In genomic region chr20:31663838-31664695, GRCh38 we compare ENCODE assay signal across 1 cellular context.
TF ChIP-seq lines count a peak whose summit lies in the region.

No MANE protein-coding gene starts in this region.

TF ChIP-seq in HepG2, 621 proteins besides CTCF, POLR2A, EP300 and RAD21 (continued from another document and continues in another):
- TF ChIP-seq ZNF281 (CRISPR knock-in tag; IDR thresholded peaks at IDR 0.05; ENCODE audit: borderline replicate concordance) (peak; percentile 98), KDM5A (IDR thresholded peaks at IDR 0.05; ENCODE audit: borderline replicate concordance, low read length) (peak; percentile 30; the same call in 1 of the 2 replicates), HOXD1 (CRISPR knock-in tag; IDR thresholded peaks at IDR 0.05) (peak; percentile 34; the same call in 1 of the 2 replicates), ZNF543 (CRISPR knock-in tag; IDR thresholded peaks at IDR 0.05) (no peak; the same call in none of the 2 replicates), RFX1 (IDR thresholded peaks at IDR 0.05) (no peak), MEIS1 (CRISPR knock-in tag; IDR thresholded peaks at IDR 0.05; ENCODE audit: borderline replicate concordance) (0 out of 2 replicates have a peak, but pooled peaks have one; percentile 34), FOXP1 (IDR thresholded peaks at IDR 0.05) (no peak), FOXP1 (CRISPR knock-in tag; IDR thresholded peaks at IDR 0.05) (peak; percentile 71; the same call in 1 of the 2 replicates), ZBTB2 (CRISPR knock-in tag; IDR thresholded peaks at IDR 0.05; ENCODE audit: low read depth) (0 out of 2 replicates have a peak, but pooled peaks have one; percentile 22), SMC3 (IDR thresholded peaks at IDR 0.05; ENCODE audit: low read length) (peak; percentile 21; the same call in 1 of the 2 replicates), ZBTB42 (CRISPR knock-in tag; IDR thresholded peaks at IDR 0.05) (0 out of 2 replicates have a peak, but pooled peaks have one; percentile 30), ATF4 (CRISPR knock-in tag; IDR thresholded peaks at IDR 0.05) (peak in 1 of 2 experiments; percentile 64; a peak in 2 of 4 replicates), CC2D1A (CRISPR knock-in tag; IDR thresholded peaks at IDR 0.05) (no peak), TBX2 (CRISPR knock-in tag; IDR thresholded peaks at IDR 0.05; ENCODE audit: borderline replicate concordance) (peak; percentile 98), ZEB1 (IDR thresholded peaks at IDR 0.05; ENCODE audit: insufficient replicate concordance, low read depth) (peak; percentile 76), ZNF431 (CRISPR knock-in tag; IDR thresholded peaks at IDR 0.05; ENCODE audit: borderline replicate concordance, low read depth) (peak; percentile 75; the same call in 1 of the 2 replicates), PLSCR1 (CRISPR knock-in tag; IDR thresholded peaks at IDR 0.05; ENCODE audit: borderline replicate concordance) (no peak; the same call in 1 of the 2 replicates), ZSCAN22 (CRISPR knock-in tag; IDR thresholded peaks at IDR 0.05) (peak; percentile 57; the same call in 1 of the 2 replicates), HNF4A (CRISPR knock-in tag; IDR thresholded peaks at IDR 0.05) (peak; percentile 88), PHF8 (CRISPR knock-in tag; IDR thresholded peaks at IDR 0.05) (0 out of 2 replicates have a peak, but pooled peaks have one; percentile 23), SIX1 (CRISPR knock-in tag; IDR thresholded peaks at IDR 0.05; ENCODE audit: borderline replicate concordance) (peak; percentile 51; the same call in 1 of the 2 replicates), USF2 (IDR thresholded peaks at IDR 0.05; ENCODE audit: low read depth, low read length) (no peak), USF2 (CRISPR knock-in tag; IDR thresholded peaks at IDR 0.05; ENCODE audit: borderline replicate concordance) (no peak; the same call in 1 of the 2 replicates), TP53 (CRISPR knock-in tag; conservative IDR thresholded peaks at IDR 0.05) (0 out of 2 replicates have a peak, but pooled peaks have one; percentile 16), ZNF614 (CRISPR knock-in tag; IDR thresholded peaks at IDR 0.05; ENCODE audit: borderline replicate concordance) (peak; percentile 53), KIAA2018 (CRISPR knock-in tag; IDR thresholded peaks at IDR 0.05; ENCODE audit: borderline replicate concordance) (peak; percentile 69; the same call in 1 of the 2 replicates), SP4 (CRISPR knock-in tag; IDR thresholded peaks at IDR 0.05) (no peak), CENPT (CRISPR knock-in tag; IDR thresholded peaks at IDR 0.05; ENCODE audit: low read depth) (no peak), ARID3A (IDR thresholded peaks at IDR 0.05; ENCODE audit: low read depth, low read length) (0 out of 2 replicates have a peak, but pooled peaks have one; percentile 15), SAFB2 (CRISPR knock-in tag; IDR thresholded peaks at IDR 0.05; ENCODE audit: borderline replicate concordance, low read depth) (peak; percentile 57; the same call in 1 of the 2 replicates), REPIN1 (CRISPR knock-in tag; IDR thresholded peaks at IDR 0.05; ENCODE audit: borderline replicate concordance, low read depth) (peak; percentile 94)
